ENCODE assay signal across 1 cellular context in genomic region chr10:119080521-119081259, GRCh38.
TF ChIP-seq lines count a peak whose summit lies in the region.

TSS of gene EIF3A (minus strand) at chr10:119080817. CDS start at chr10:119080676, 141 bp downstream.

TF ChIP-seq in A549, 52 proteins besides CTCF, POLR2A, EP300 and RAD21 (continued from another document):
- TF ChIP-seq HOXB13 (CRISPR knock-in tag; IDR thresholded peaks at IDR 0.05; ENCODE audit: low read depth), result no peak
- peak; percentile 83 for TF ChIP-seq NPAS2 (CRISPR knock-in tag; IDR thresholded peaks at IDR 0.05; ENCODE audit: borderline replicate concordance)
